8 cellular contexts compared by ENCODE assay signal in genomic region chr16:54286067-54286329, GRCh38. TPM values are rescaled to one million over a fixed set of nuclear protein-coding genes. Genes with fewer than 3 reads are reported as not detected.
DNase-seq lines count a peak whose midpoint lies in the region; ATAC-seq and TF ChIP-seq lines count a peak whose summit lies in the region.

No MANE protein-coding gene starts in this region.

- in situ Hi-C loops in gastrocnemius medialis (cut with MboI; ENCODE audit: low sequenced_read_pairs in 4 of 4), result loop anchor here in 2 of 4 donors (10.0 to 25.0 kb wide), 2 partner anchors 91 to 651 kb away; partner anchors contain the start of gene IRX5 (in 1 of the 2)

- H3K36me3 ChIP-seq in SJCRH30 (peaks cover 13% of the 10 kb centered on the region), gastrocnemius medialis (no peaks in the 10 kb centered on the region)

- TF ChIP-seq CTCF in fibroblast of pulmonary artery (IDR thresholded peaks at IDR 0.05; ENCODE audit: low read length, missing control alignments), result no peak
- TF ChIP-seq CTCF in gastrocnemius medialis (IDR thresholded peaks at IDR 0.05 in 4 of 5, conservative IDR thresholded peaks at IDR 0.05 in 1 of 5), result no peak

- intact Hi-C loops in gastrocnemius medialis (cut with DNase I; ENCODE audit: low total_unique reads), result loop anchor here (2.0 to 10.0 kb wide), 3 partner anchors 394 to 645 kb away; partner anchors contain the start of gene IRX5

- peak overlapping the region; percentile 52; the same call in 1 of the 2 replicates for H3K4me3 ChIP-seq in GM08714 (ENCODE audit: low read length)
- peak overlapping the region; percentile 65 for H3K4me3 ChIP-seq in SJCRH30
- H3K4me3 ChIP-seq in fibroblast of pulmonary artery (replicated peaks; ENCODE audit: low read depth, low read length), result peak overlapping the region; percentile 69
- peak overlapping the region; percentile 61 to 94 (median 64) for H3K4me3 ChIP-seq in gastrocnemius medialis

- no peak for TF ChIP-seq POLR2A in gastrocnemius medialis (IDR thresholded peaks at IDR 0.05)

- H3K4me1 ChIP-seq in SJCRH30 (no peaks in the 10 kb centered on the region), gastrocnemius medialis (peaks cover 0 to 7% of the 10 kb centered on the region in 2 donors)

- no peaks in the 10 kb centered on the region for H3K27me3 ChIP-seq in SJCRH30
- H3K27me3 ChIP-seq in gastrocnemius medialis, result peaks cover 30 to 68% (median 62%) of the 10 kb centered on the region in 3 donors

- no peak for DNase-seq in SJCRH30
- no peak for DNase-seq in fibroblast of pulmonary artery (ENCODE audit: low read depth)
- DNase-seq in gastrocnemius medialis, result no peak
- DNase-seq in NCI-H2171 treated with DMSO at 0.1 percent for 48 hours (lab: John Stamatoyannopoulos, UW), result no peak
- no peak for DNase-seq in stimulated activated CD4-positive, alpha-beta T cell treated with anti-CD3 and anti-CD28 coated beads, Interleukin-15, amount 100 ng/mL, for 24 hours
- DNase-seq in NOMO-1 treated with DMSO at 0.1 percent for 48 hours (lab: John Stamatoyannopoulos, UW; ENCODE audit: unreplicated experiment), result no peak

- ATAC-seq in gastrocnemius medialis (peak in 1 of 2 donors; percentile 12), HG03354 (IDR thresholded peaks at IDR 0.05; ENCODE audit: poor library complexity, severe bottlenecking, unreplicated experiment) (no peak)

- H3K9me3 ChIP-seq in SJCRH30 (replicated peaks) (no peaks in the 10 kb centered on the region), gastrocnemius medialis (no peaks in the 10 kb centered on the region)

- H3K27ac ChIP-seq in SJCRH30 (peak overlapping the region; percentile 70), gastrocnemius medialis (peak overlapping the region; percentile 61 to 86 (median 82))

RNA-seq across cellular contexts. Expression of gene IRX3, which starts 0.6 kb away (rescaled TPM):
- total RNA-seq in SJCRH30 (2014; rRNA removed; shearing (Covaris generic)), result 14.1 and 18.2 TPM in 2 replicates
- 10 to 100 TPM in 2 of 4 donors, 1 to 10 TPM in 2; 3.5 to 40.6 (median 12.0) TPM for total RNA-seq in gastrocnemius medialis
